In genomic region chr4:77314697-77315096, GRCh38 we compare ENCODE assay signal across 36 cellular contexts.
DNase-seq lines count a peak whose midpoint lies in the region; ATAC-seq, FAIRE-seq and TF ChIP-seq lines count a peak whose summit lies in the region.
"Had no signal": no experiment of that assay in that cellular context is flagged by ENCODE, and none has a peak within 500 bp of the region (broad histone marks: within the 10 kb centered on the region; RNA-seq: fewer than 3 reads in every experiment).

No MANE protein-coding gene starts in this region.

- H3K9me3 Mint-ChIP-seq in MCF 10A (ENCODE audit: unreplicated experiment) = peaks cover 8% of the 10 kb centered on the region
- H3K9me3 Mint-ChIP-seq: CD4-positive, alpha-beta T cell had no signal

- WGBS in HepG2 (ENCODE audit: low lambda C conversion rate) = 4% methylated on average over 4 of the region's 4 CpGs
- 66% methylated on average over 4 of the region's 4 CpGs for WGBS in right lobe of liver (ENCODE audit: insufficient coverage, low coverage, low lambda C conversion rate, missing lambda C conversion rate)
- 17% methylated on average over 1 of the region's 4 CpGs; no CpG with 5 or more reads in 1 of the 2 experiments for WGBS in IMR-90 (ENCODE audit: extremely low coverage in 2 of 2, insufficient read length in 1 of 2), 2 experiments
- WGBS in esophagus muscularis mucosa = 78% methylated on average over 4 of the region's 4 CpGs

- intact Hi-C loops in HepG2 (cut with micrococcal nuclease; ENCODE audit: unreplicated experiment) (no loop called here), right lobe of liver (cut with DNase I) (no loop called here), IMR-90 (cut with micrococcal nuclease) (no loop called here), esophagus muscularis mucosa (cut with DNase I) (no loop called here), MCF 10A (cut with micrococcal nuclease) (no loop called here)

- H3K9me1 ChIP-seq in IMR-90 (ENCODE audit: insufficient read depth, low read length) = no peaks in the 10 kb centered on the region

- H4K8ac ChIP-seq in IMR-90 (ENCODE audit: low read depth in 2 of 2, low read length in 2 of 2) = no peak overlapping the region

- no peak overlapping the region for H4K5ac ChIP-seq in IMR-90 (ENCODE audit: low read depth, low read length)

- H3K79me1 ChIP-seq in IMR-90 (ENCODE audit: low read depth in 1 of 2, low read length in 2 of 2) = no peaks in the 10 kb centered on the region

- TF ChIP-seq RAD21 in HepG2 (CRISPR knock-in tag; IDR thresholded peaks at IDR 0.05) = no peak
- no peak for TF ChIP-seq RAD21 in IMR-90 (IDR thresholded peaks at IDR 0.05; ENCODE audit: low read length)

- no peaks in the 10 kb centered on the region for H3K79me2 ChIP-seq in HepG2 (ENCODE audit: insufficient read depth, low read length)

- no peak overlapping the region for H3K9ac ChIP-seq in HepG2 (ENCODE audit: insufficient read depth, low read depth, low read length)
- H3K9ac ChIP-seq in IMR-90 (ENCODE audit: low read depth, low read length) = no peak overlapping the region
- H3K9ac ChIP-seq: BLaER1; BLaER1 treated with 17β-estradiol and CSF1 and Interleukin-3, amounts not matched to agents 10 nM and 100 nM had no signal

- H3K18ac ChIP-seq in IMR-90 (ENCODE audit: low read depth, low read length) = no peak overlapping the region

- H3K4me1 ChIP-seq in HepG2 (ENCODE audit: insufficient read depth, low read length) (no peaks in the 10 kb centered on the region), right lobe of liver (no peaks in the 10 kb centered on the region), IMR-90 (ENCODE audit: control insufficient read depth, insufficient read depth, low read length) (no peaks in the 10 kb centered on the region), esophagus muscularis mucosa (no peaks in the 10 kb centered on the region), BE2C (no peaks in the 10 kb centered on the region)
- H3K4me1 ChIP-seq: A549; BLaER1; BLaER1 treated with 17β-estradiol and CSF1 and Interleukin-3, amounts not matched to agents 10 nM and 100 nM; Caco-2 had no signal

- no peak overlapping the region for H3K4me3 Mint-ChIP-seq in MCF 10A (ENCODE audit: unreplicated experiment)
- H3K4me3 Mint-ChIP-seq: B cell; CD14-positive monocyte; CD4-positive, alpha-beta memory T cell; CD4-positive, alpha-beta T cell; CD4-positive, CD25-positive, alpha-beta regulatory T cell; CD8-positive, alpha-beta memory T cell; CD8-positive, alpha-beta T cell had no signal

- no peak overlapping the region for H3K27ac Mint-ChIP-seq in MCF 10A (ENCODE audit: low read depth, unreplicated experiment)
- H3K27ac Mint-ChIP-seq: B cell; CD14-positive monocyte; CD4-positive, alpha-beta memory T cell; CD4-positive, alpha-beta T cell; CD4-positive, CD25-positive, alpha-beta regulatory T cell; CD8-positive, alpha-beta memory T cell; CD8-positive, alpha-beta T cell had no signal

- no peak overlapping the region for H2BK20ac ChIP-seq in IMR-90 (ENCODE audit: low read depth, low read length)

- H3K4ac ChIP-seq in IMR-90 (ENCODE audit: low read depth, low read length) = no peak overlapping the region

- H2AK5ac ChIP-seq in IMR-90 (ENCODE audit: low read depth, low read length) = no peak overlapping the region

- H3K27ac ChIP-seq in HepG2 (ENCODE audit: extremely low read length, insufficient read depth, low read length) (no peak overlapping the region), right lobe of liver (no peak overlapping the region), IMR-90 (ENCODE audit: insufficient read depth, low read length) (no peak overlapping the region), esophagus muscularis mucosa (replicated peaks in 1 of 4) (no peak overlapping the region)
- H3K27ac ChIP-seq: 22Rv1; A549; BLaER1; BLaER1 treated with 17β-estradiol and CSF1 and Interleukin-3, amounts not matched to agents 10 nM and 100 nM; C4-2B had no signal

- TF ChIP-seq POLR2A in HepG2 (IDR thresholded peaks at IDR 0.05; ENCODE audit: insufficient read depth in 1 of 2, low read depth in 2 of 2, low read length in 2 of 2) (no peak), right lobe of liver (IDR thresholded peaks at IDR 0.05) (no peak), IMR-90 (IDR thresholded peaks at IDR 0.05; ENCODE audit: low read depth, low read length) (no peak), esophagus muscularis mucosa (IDR thresholded peaks at IDR 0.05; ENCODE audit: low read depth) (no peak)

- H2AFZ ChIP-seq in HepG2 (ENCODE audit: low read length) = no peak overlapping the region
- H2AFZ ChIP-seq in IMR-90 (replicated peaks; ENCODE audit: low read length, poor library complexity) = no peak overlapping the region

- in situ Hi-C loops in HepG2 (cut with HindIII; ENCODE audit: extremely low pct_ligation_motif_present, low pct_unique_long_range_greater_than_20kb) = no loop called here
- in situ Hi-C loops in IMR-90 (cut with MboI; ENCODE audit: low sequenced_read_pairs) = no loop called here

- no peak overlapping the region for H3K23ac ChIP-seq in IMR-90 (ENCODE audit: low read depth, low read length)

- H3K4me1 Mint-ChIP-seq in MCF 10A (ENCODE audit: insufficient read depth, unreplicated experiment) = peaks cover 7% of the 10 kb centered on the region
- H3K4me1 Mint-ChIP-seq: B cell; CD14-positive monocyte; CD4-positive, alpha-beta memory T cell; CD4-positive, CD25-positive, alpha-beta regulatory T cell; CD8-positive, alpha-beta memory T cell had no signal

- H3K9me3 ChIP-seq in HepG2 (ENCODE audit: low read length) = peaks cover 8% of the 10 kb centered on the region
- no peaks in the 10 kb centered on the region for H3K9me3 ChIP-seq in right lobe of liver
- no peaks in the 10 kb centered on the region for H3K9me3 ChIP-seq in IMR-90 (ENCODE audit: control insufficient read depth, insufficient read depth, low read length)
- H3K9me3 ChIP-seq in esophagus muscularis mucosa = peaks cover 0 to 8% (median 2%) of the 10 kb centered on the region in 4 donors
- H3K9me3 ChIP-seq in BE2C = no peaks in the 10 kb centered on the region
- H3K9me3 ChIP-seq: A549, Caco-2 had no signal

- POLR2A ChIA-PET in HepG2 (lab: Yijun Ruan, JAX) (no interaction called here), IMR-90 (lab: Charles Lee; ENCODE audit: unreplicated experiment) (no interaction called here), MCF 10A (lab: Yijun Ruan, JAX) (no interaction called here)

- H3K27me3 ChIP-seq in HepG2 (ENCODE audit: control insufficient read depth in 1 of 2, insufficient read depth in 2 of 2, low read length in 2 of 2) (no peaks in the 10 kb centered on the region), right lobe of liver (no peaks in the 10 kb centered on the region), IMR-90 (ENCODE audit: control insufficient read depth, insufficient read depth, low read length) (no peaks in the 10 kb centered on the region; the same call in 1 of the 2 replicates), esophagus muscularis mucosa (no peaks in the 10 kb centered on the region), BE2C (no peaks in the 10 kb centered on the region)
- H3K27me3 ChIP-seq: BLaER1; BLaER1 treated with 17β-estradiol and CSF1 and Interleukin-3, amounts not matched to agents 10 nM and 100 nM had no signal

- no peak for TF ChIP-seq EP300 in HepG2 (IDR thresholded peaks at IDR 0.05; ENCODE audit: low read depth in 2 of 2, low read length in 2 of 2)
- TF ChIP-seq EP300 in HepG2 (CRISPR knock-in tag; IDR thresholded peaks at IDR 0.05; ENCODE audit: borderline replicate concordance) = no peak
- no peak for TF ChIP-seq EP300 in esophagus muscularis mucosa (IDR thresholded peaks at IDR 0.05)

- H3K56ac ChIP-seq in IMR-90 (ENCODE audit: extremely low read depth, insufficient read depth, low read length) = no peak overlapping the region

- ATAC-seq in HepG2 = no peak
- ATAC-seq in right lobe of liver = no peak
- ATAC-seq in IMR-90 (ENCODE audit: low read depth) = no peak
- no peak for ATAC-seq in GM18502 (IDR thresholded peaks at IDR 0.05; ENCODE audit: poor library complexity, unreplicated experiment)
- ATAC-seq: A549; CD8-positive, alpha-beta T cell had no signal

- H2AK9ac ChIP-seq in IMR-90 (replicated peaks; ENCODE audit: low read depth, low read length, poor library complexity) = no peak overlapping the region

- H3K36me3 ChIP-seq in HepG2 (replicated peaks in 1 of 2; ENCODE audit: control insufficient read depth in 1 of 2, insufficient read depth in 2 of 2, low read length in 2 of 2) (no peaks in the 10 kb centered on the region), right lobe of liver (no peaks in the 10 kb centered on the region), IMR-90 (ENCODE audit: control insufficient read depth, insufficient read depth, low read length) (no peaks in the 10 kb centered on the region), esophagus muscularis mucosa (no peaks in the 10 kb centered on the region), BE2C (no peaks in the 10 kb centered on the region)
- H3K36me3 ChIP-seq: BLaER1; BLaER1 treated with 17β-estradiol and CSF1 and Interleukin-3, amounts not matched to agents 10 nM and 100 nM had no signal

- no peaks in the 10 kb centered on the region for H4K20me1 ChIP-seq in HepG2 (ENCODE audit: insufficient read depth, low read length)
- no peaks in the 10 kb centered on the region; the same call in 1 of the 2 replicates for H4K20me1 ChIP-seq in IMR-90 (ENCODE audit: insufficient read depth, low read length)
- H4K20me1 ChIP-seq: BLaER1; BLaER1 treated with 17β-estradiol and CSF1 and Interleukin-3, amounts not matched to agents 10 nM and 100 nM had no signal

- H3K4me3 ChIP-seq in HepG2 (replicated peaks in 1 of 3; ENCODE audit: insufficient read depth in 1 of 3, low read depth in 2 of 3, low read length in 3 of 3) (no peak overlapping the region), right lobe of liver (no peak overlapping the region), IMR-90 (ENCODE audit: insufficient read depth, low read depth, low read length) (no peak overlapping the region), esophagus muscularis mucosa (no peak overlapping the region), BE2C (ENCODE audit: low read depth, low read length) (no peak overlapping the region)
- H3K4me3 ChIP-seq: A549; BLaER1; BLaER1 treated with 17β-estradiol and CSF1 and Interleukin-3, amounts not matched to agents 10 nM and 100 nM had no signal

- BruUV-seq in HepG2 (replicated peaks; lab: Mats Ljungman, UMichigan) (no TSS peak), IMR-90 (replicated peaks; lab: Mats Ljungman, UMichigan) (no TSS peak), MCF 10A (replicated peaks; lab: Mats Ljungman, UMichigan) (no TSS peak)

- H4K91ac ChIP-seq in IMR-90 (ENCODE audit: insufficient read depth, low read depth, low read length) = no peak overlapping the region

- H2BK15ac ChIP-seq in IMR-90 (ENCODE audit: low read depth, low read length) = no peak overlapping the region

- H3K36me3 Mint-ChIP-seq in MCF 10A (ENCODE audit: insufficient read depth, unreplicated experiment) = no peaks in the 10 kb centered on the region
- H3K36me3 Mint-ChIP-seq: CD14-positive monocyte; CD4-positive, alpha-beta memory T cell; CD4-positive, CD25-positive, alpha-beta regulatory T cell; CD8-positive, alpha-beta T cell had no signal

- H2BK5ac ChIP-seq in IMR-90 (ENCODE audit: low read depth, low read length, poor library complexity, severe bottlenecking) = no peak overlapping the region

- H2BK120ac ChIP-seq in IMR-90 (ENCODE audit: low read depth, low read length) = no peak overlapping the region

- CTCF ChIA-PET in HepG2 (lab: Yijun Ruan, JAX; ENCODE audit: low intra/inter-chr PET ratio, low total read pairs) (no interaction called here), IMR-90 (lab: Yijun Ruan, JAX) (no interaction called here), MCF 10A (lab: Yijun Ruan, JAX) (interaction anchor here (0.5 kb wide), 1 partner anchor 476 kb away, joined by 4 read pairs; no protein-coding TSS in a partner anchor)

- no peak for DNase-seq in HepG2 (ENCODE audit: low spot score)
- no peak for DNase-seq in right lobe of liver
- DNase-seq in IMR-90 = no peak
- peak; percentile 14 for DNase-seq in esophagus muscularis mucosa (ENCODE audit: extremely low spot score)
- peak; percentile 4 for DNase-seq in islet precursor cell
- DNase-seq in BE2C = no peak
- no peak for DNase-seq in MCF 10A (ENCODE audit: unreplicated experiment)
- DNase-seq: 8988T; ACHN; AML-193; C1 segment of cervical spinal cord; Caco-2; Calu3; CD4-positive, alpha-beta memory T cell; CD4-positive, alpha-beta T cell; CD4-positive, CD25-positive, alpha-beta regulatory T cell; CD8-positive, alpha-beta memory T cell; CD8-positive, alpha-beta T cell; COR-L47; DMS 273 treated with DMSO at 0.1 percent for 48 hours; DMS153; DMS53; DMS79; DMS79 treated with DMSO at 0.1 percent for 48 hours; DND-41; EL had no signal

- no peak overlapping the region for H3K14ac ChIP-seq in IMR-90 (replicated peaks; ENCODE audit: low read depth, low read length)

- no peak for FAIRE-seq in HepG2 (lab: Jason Lieb, UNC)
- FAIRE-seq: A204.1, A549, D721Med had no signal

- TF ChIP-seq CTCF in HepG2 (CRISPR knock-in tag; IDR thresholded peaks at IDR 0.05) (no peak), right lobe of liver (IDR thresholded peaks at IDR 0.05) (no peak), IMR-90 (conservative IDR thresholded peaks at IDR 0.05; ENCODE audit: low read depth, low read length) (no peak), esophagus muscularis mucosa (IDR thresholded peaks at IDR 0.05) (no peak), BE2C (IDR thresholded peaks at IDR 0.05; ENCODE audit: low read depth, low read length) (no peak), MCF 10A (IDR thresholded peaks at IDR 0.05; ENCODE audit: unreplicated experiment) (no peak)

- H3K27me3 Mint-ChIP-seq in MCF 10A (ENCODE audit: insufficient read depth, unreplicated experiment) = no peaks in the 10 kb centered on the region
- H3K27me3 Mint-ChIP-seq: B cell had no signal

- H3K4me2 ChIP-seq in HepG2 (ENCODE audit: low read depth, low read length) (no peak overlapping the region), IMR-90 (ENCODE audit: low read depth, low read length) (no peak overlapping the region)
- H3K4me2 ChIP-seq: A549; BLaER1; BLaER1 treated with 17β-estradiol and CSF1 and Interleukin-3, amounts not matched to agents 10 nM and 100 nM had no signal

- dilution Hi-C loops in IMR-90 (cut with HindIII; ENCODE audit: low sequenced_read_pairs, unreplicated experiment) = no loop called here

Comparison
In these comparisons a context has a peak if more than half of its experiments do, and no peak if none do; other contexts are left out.
1. DNase-seq: peak in esophagus muscularis mucosa (single experiment) and islet precursor cell (single experiment); none in HepG2 (single experiment), right lobe of liver (0 of 3), IMR-90 (single experiment), BE2C (single experiment) and MCF 10A (single experiment).